1 cellular context compared by ENCODE assay signal in the genomic region with DNA sequence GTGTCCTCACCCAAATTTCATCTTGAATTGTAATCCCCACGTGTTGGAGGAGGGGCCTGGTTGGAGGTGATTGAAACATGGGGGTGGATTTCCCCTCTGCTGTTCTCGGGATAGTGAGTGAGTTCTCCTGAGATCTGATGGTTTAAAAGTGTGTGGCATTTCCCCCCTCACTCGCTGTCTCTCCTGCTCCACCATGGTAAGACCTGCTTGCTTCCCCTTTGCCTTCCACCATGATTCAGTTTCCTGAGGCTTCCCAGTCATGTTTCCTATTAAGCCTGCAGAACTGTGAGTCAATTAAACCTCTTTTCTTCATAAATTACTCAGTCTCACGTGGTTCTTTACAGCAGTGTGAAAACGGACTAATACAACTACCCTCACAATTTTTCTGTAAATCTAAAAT.
TF ChIP-seq lines count a peak whose summit lies in the region.

No MANE protein-coding gene starts in this region.

TF ChIP-seq in K562, 482 proteins besides CTCF, POLR2A, EP300 and RAD21:
- TF ChIP-seq, protein P1, sequence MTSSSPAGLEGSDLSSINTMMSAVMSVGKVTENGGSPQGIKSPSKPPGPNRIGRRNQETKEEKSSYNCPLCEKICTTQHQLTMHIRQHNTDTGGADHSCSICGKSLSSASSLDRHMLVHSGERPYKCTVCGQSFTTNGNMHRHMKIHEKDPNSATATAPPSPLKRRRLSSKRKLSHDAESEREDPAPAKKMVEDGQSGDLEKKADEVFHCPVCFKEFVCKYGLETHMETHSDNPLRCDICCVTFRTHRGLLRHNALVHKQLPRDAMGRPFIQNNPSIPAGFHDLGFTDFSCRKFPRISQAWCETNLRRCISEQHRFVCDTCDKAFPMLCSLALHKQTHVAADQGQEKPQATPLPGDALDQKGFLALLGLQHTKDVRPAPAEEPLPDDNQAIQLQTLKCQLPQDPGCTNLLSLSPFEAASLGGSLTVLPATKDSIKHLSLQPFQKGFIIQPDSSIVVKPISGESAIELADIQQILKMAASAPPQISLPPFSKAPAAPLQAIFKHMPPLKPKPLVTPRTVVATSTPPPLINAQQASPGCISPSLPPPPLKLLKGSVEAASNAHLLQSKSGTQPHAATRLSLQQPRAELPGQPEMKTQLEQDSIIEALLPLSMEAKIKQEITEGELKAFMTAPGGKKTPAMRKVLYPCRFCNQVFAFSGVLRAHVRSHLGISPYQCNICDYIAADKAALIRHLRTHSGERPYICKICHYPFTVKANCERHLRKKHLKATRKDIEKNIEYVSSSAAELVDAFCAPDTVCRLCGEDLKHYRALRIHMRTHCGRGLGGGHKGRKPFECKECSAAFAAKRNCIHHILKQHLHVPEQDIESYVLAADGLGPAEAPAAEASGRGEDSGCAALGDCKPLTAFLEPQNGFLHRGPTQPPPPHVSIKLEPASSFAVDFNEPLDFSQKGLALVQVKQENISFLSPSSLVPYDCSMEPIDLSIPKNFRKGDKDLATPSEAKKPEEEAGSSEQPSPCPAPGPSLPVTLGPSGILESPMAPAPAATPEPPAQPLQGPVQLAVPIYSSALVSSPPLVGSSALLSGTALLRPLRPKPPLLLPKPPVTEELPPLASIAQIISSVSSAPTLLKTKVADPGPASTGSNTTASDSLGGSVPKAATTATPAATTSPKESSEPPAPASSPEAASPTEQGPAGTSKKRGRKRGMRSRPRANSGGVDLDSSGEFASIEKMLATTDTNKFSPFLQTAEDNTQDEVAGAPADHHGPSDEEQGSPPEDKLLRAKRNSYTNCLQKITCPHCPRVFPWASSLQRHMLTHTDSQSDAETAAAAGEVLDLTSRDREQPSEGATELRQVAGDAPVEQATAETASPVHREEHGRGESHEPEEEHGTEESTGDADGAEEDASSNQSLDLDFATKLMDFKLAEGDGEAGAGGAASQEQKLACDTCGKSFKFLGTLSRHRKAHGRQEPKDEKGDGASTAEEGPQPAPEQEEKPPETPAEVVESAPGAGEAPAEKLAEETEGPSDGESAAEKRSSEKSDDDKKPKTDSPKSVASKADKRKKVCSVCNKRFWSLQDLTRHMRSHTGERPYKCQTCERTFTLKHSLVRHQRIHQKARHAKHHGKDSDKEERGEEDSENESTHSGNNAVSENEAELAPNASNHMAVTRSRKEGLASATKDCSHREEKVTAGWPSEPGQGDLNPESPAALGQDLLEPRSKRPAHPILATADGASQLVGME (CRISPR knock-in tag; IDR thresholded peaks at IDR 0.05), result no peak
- TF ChIP-seq ZC3H8 (IDR thresholded peaks at IDR 0.05) (no peak), RB1 (IDR thresholded peaks at IDR 0.05; ENCODE audit: low read depth) (no peak), MYC (IDR thresholded peaks at IDR 0.05; ENCODE audit: low read depth, low read length) (no peak), MYC (CRISPR knock-in tag; IDR thresholded peaks at IDR 0.05; ENCODE audit: borderline replicate concordance, low read depth) (no peak), ELF4 (CRISPR knock-in tag; IDR thresholded peaks at IDR 0.05) (no peak), ZNF644 (tag; IDR thresholded peaks at IDR 0.05; ENCODE audit: low read depth) (no peak)
- TF ChIP-seq, protein P2, sequence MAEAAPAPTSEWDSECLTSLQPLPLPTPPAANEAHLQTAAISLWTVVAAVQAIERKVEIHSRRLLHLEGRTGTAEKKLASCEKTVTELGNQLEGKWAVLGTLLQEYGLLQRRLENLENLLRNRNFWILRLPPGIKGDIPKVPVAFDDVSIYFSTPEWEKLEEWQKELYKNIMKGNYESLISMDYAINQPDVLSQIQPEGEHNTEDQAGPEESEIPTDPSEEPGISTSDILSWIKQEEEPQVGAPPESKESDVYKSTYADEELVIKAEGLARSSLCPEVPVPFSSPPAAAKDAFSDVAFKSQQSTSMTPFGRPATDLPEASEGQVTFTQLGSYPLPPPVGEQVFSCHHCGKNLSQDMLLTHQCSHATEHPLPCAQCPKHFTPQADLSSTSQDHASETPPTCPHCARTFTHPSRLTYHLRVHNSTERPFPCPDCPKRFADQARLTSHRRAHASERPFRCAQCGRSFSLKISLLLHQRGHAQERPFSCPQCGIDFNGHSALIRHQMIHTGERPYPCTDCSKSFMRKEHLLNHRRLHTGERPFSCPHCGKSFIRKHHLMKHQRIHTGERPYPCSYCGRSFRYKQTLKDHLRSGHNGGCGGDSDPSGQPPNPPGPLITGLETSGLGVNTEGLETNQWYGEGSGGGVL (CRISPR knock-in tag; IDR thresholded peaks at IDR 0.05), result no peak
- TF ChIP-seq, protein P3, sequence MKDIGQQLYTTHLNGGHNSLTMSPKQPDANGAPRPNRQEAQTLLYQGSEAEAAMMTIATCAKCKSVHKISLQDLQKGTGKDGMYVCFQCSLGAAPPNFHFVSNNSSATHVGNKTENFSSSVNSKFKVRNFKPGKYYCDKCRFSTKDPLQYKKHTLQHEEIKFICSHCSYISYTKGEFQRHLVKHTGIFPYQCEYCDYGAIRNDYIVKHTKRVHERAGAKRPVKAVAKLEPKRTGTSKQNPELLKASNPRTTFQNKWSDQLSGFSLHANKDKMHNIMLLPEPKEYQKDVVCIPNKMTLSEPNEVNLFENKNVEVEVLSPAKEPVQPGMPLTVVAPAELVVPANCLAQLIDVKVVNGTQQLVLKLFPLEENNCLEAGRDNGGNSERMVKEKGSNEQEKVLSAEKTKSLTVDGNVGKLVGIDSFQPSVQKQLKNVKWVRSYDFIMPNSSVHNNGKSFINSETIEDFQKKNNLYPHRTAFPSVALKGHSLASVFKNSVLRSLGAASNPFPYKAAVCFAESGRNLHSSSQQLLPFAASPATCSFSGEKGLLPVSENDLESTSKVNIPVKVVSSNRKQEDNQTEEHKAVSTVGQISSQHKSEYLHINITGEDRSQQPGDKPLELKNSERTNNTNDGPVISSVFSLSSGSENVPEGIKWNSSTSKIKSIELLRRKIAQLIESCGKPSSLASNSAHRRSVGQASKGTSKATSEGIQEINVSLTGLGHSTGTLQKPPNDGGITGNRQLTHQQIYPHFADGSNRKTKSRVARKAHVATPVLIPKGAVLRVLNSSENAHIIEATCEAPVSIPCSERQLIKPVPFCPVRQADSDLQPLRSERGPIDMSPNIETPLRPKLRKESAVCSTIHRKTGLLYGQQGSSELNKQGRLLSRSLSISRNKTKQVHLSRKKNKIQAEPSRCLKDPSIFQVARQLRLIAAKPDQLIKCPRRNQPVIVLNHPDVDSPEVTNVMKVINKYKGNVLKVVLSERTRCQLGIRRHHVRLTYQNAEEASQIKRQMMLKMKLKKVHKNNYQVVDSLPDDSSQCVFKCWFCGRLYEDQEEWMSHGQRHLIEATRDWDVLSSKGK (CRISPR knock-in tag; IDR thresholded peaks at IDR 0.05), result no peak
- TF ChIP-seq, protein P4, sequence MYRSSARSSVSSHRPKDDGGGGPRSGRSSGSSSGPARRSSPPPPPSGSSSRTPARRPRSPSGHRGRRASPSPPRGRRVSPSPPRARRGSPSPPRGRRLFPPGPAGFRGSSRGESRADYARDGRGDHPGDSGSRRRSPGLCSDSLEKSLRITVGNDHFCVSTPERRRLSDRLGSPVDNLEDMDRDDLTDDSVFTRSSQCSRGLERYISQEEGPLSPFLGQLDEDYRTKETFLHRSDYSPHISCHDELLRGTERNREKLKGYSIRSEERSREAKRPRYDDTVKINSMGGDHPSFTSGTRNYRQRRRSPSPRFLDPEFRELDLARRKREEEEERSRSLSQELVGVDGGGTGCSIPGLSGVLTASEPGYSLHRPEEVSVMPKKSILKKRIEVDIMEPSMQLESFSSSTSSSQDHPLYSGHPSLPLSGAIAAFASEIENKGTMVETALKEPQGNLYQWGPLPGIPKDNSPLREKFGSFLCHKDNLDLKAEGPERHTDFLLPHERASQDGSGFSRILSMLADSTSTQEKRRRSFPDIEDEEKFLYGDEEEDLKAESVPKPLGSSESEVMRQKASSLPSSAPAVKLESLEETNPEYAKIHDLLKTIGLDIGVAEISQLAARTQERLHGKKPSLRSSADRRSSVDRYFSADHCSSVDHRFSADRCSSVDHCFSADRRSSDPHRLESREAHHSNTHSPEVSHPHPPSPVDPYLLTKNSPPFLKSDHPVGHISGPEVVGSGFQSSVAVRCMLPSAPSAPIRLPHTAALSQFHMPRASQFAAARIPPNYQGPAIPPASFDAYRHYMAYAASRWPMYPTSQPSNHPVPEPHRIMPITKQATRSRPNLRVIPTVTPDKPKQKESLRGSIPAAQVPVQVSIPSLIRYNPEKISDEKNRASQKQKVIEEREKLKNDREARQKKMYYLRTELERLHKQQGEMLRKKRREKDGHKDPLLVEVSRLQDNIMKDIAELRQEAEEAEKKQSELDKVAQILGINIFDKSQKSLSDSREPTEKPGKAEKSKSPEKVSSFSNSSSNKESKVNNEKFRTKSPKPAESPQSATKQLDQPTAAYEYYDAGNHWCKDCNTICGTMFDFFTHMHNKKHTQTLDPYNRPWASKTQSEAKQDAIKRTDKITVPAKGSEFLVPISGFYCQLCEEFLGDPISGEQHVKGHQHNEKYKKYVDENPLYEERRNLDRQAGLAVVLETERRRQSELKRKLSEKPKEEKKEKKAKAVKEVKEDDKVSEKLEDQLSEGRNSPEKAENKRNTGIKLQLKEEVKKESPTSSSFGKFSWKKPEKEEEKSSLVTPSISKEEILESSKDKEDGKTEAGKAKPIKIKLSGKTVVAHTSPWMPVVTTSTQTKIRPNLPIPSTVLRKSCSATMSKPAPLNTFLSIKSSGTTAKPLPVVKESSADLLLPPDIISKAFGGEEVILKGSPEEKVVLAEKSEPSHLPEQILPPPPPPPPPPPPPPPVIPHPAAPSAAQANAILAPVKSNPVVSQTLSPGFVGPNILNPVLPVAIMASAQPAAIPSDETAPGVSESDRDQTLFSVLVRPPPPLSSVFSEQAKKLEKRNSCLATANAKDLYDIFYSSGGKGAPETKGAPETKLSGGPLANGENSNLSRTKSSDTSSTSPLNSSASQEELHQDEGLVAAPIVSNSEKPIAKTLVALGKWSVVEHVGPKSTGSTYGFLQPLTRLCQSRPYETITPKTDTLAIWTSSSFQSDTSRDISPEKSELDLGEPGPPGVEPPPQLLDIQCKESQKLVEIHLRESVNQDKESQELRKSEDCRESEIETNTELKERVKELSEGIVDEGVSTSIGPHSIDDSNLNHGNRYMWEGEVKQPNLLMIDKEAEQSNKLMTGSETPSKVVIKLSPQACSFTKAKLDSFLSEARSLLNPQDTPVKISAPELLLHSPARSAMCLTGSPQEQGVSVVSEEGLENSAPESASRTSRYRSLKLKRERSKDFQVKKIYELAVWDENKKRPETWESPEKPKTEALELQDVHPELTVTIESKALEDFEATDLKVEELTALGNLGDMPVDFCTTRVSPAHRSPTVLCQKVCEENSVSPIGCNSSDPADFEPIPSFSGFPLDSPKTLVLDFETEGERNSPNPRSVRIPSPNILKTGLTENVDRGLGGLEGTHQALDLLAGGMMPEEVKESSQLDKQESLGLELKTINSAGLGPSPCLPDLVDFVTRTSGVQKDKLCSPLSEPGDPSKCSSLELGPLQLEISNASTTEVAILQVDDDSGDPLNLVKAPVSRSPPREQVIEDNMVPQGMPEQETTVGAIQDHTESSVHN (IDR thresholded peaks at IDR 0.05; ENCODE audit: borderline replicate concordance in 1 of 2, low read depth in 1 of 2), result no peak
- TF ChIP-seq, protein P5, sequence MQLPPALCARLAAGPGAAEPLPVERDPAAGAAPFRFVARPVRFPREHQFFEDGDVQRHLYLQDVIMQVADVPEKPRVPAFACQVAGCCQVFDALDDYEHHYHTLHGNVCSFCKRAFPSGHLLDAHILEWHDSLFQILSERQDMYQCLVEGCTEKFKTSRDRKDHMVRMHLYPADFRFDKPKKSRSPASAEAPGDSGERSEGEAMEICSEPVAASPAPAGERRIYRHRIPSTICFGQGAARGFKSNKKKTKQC (CRISPR knock-in tag; IDR thresholded peaks at IDR 0.05), result no peak
